22 cellular contexts compared by ENCODE assay signal in genomic region chr17:32741381-32741780, GRCh38.
"Had no signal": no experiment of that assay in that cellular context is flagged by ENCODE, and none has a peak within 500 bp of the region (broad histone marks: within the 10 kb centered on the region; RNA-seq: fewer than 3 reads in every experiment).

No MANE protein-coding gene starts in this region.

- DNase-seq: activated CD4-positive, alpha-beta T cell treated with anti-CD3 and anti-CD28 coated beads for 4 hours; activated CD4-positive, alpha-beta T cell treated with anti-CD3 and anti-CD28 coated beads, Interleukin-2, amount 50 U/mL, for 48 hours; activated CD4-positive, CD25-positive, alpha-beta regulatory T cell; activated naive CD4-positive, alpha-beta T cell treated with Interleukin-2 at 50 U/mL for 16 hours; activated naive CD8-positive, alpha-beta T cell treated with anti-CD3 and anti-CD28 coated beads for 36 hours; activated T-cell treated with anti-CD3 and anti-CD28 coated beads, Interleukin-2, amount 50 U/mL, for 48 hours; amygdala; cerebellar nuclear complex; cortex of kidney; heart left ventricle; kidney; lower lobe of right lung; naive B cell; nucleus accumbens; posterior cingulate gyrus; stimulated activated CD4-positive, alpha-beta T cell treated with anti-CD3 and anti-CD28 coated beads, Interleukin-15, amount 100 ng/mL, for 24 hours; T-helper 17 cell; testis had no signal

- H3K4me3 ChIP-seq: gastroesophageal sphincter, heart left ventricle, lower lobe of right lung, smooth muscle cell, testis, vagina had no signal

- H3K4me1 ChIP-seq: gastroesophageal sphincter, testis, vagina had no signal

- H3K4me2 ChIP-seq: smooth muscle cell had no signal

- H3K9me3 ChIP-seq: gastroesophageal sphincter, heart left ventricle, lower lobe of right lung, testis, vagina had no signal

- H3K27me3 ChIP-seq: gastroesophageal sphincter, heart left ventricle, testis, vagina had no signal

- H3K27ac ChIP-seq: epithelial cell of prostate, gastroesophageal sphincter, heart left ventricle, lower lobe of right lung, testis, vagina had no signal
